Comparison of ENCODE assay signal across 22 cellular contexts in the genomic region with DNA sequence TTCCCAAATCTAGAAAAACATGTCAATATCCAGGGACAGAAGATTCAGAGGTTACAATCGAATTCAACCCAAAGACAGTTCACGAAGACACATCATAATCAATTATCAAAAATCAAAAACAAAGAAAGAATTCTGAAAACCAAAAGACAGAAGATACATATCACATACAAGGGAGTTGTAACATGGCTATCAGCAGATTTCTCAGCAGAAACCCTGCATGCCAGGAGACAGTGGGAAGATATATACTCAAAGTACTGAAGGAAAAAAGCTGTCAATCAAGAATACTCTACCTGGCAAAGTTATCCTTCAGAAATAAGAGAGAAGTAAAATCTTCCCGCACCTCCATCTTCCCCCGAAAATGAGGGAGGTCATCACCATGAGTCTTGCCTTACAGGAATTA.
DNase-seq lines count a peak whose midpoint lies in the region; ATAC-seq, FAIRE-seq and TF ChIP-seq lines count a peak whose summit lies in the region.
"Had no signal": no experiment of that assay in that cellular context is flagged by ENCODE, and none has a peak within 500 bp of the region (broad histone marks: within the 10 kb centered on the region; RNA-seq: fewer than 3 reads in every experiment).

No MANE protein-coding gene starts in this region.

- no peak overlapping the region for H3K4me2 ChIP-seq in A549
- H3K4me2 ChIP-seq: BLaER1 treated with 17β-estradiol and CSF1 and Interleukin-3, amounts not matched to agents 10 nM and 100 nM had no signal

- POLR2A ChIA-PET in A549 (lab: Yijun Ruan, JAX) (no interaction called here), HEK293 (lab: Yijun Ruan, JAX) (no interaction called here)

- no peak for TF ChIP-seq RAD21 in A549 (conservative IDR thresholded peaks at IDR 0.05 in 1 of 2, IDR thresholded peaks at IDR 0.05 in 1 of 2)

- TF ChIP-seq EP300 in A549 (IDR thresholded peaks at IDR 0.05), result no peak

- H3K36me3 ChIP-seq in HEK293 (ENCODE audit: control insufficient read depth in 2 of 2, insufficient read depth in 1 of 2, low read length in 2 of 2), result no peaks in the 10 kb centered on the region; a peak in 1 of 3 replicates
- no peaks in the 10 kb centered on the region for H3K36me3 ChIP-seq in endodermal cell (ENCODE audit: control insufficient read depth, insufficient read depth, low read length)
- H3K36me3 ChIP-seq in HAP-1 (replicated peaks), result no peaks in the 10 kb centered on the region
- H3K36me3 ChIP-seq: BLaER1 treated with 17β-estradiol and CSF1 and Interleukin-3, amounts not matched to agents 10 nM and 100 nM had no signal

- peak; percentile 43 for FAIRE-seq in A549 (lab: Jason Lieb, UNC)
- FAIRE-seq: A204.1, D721Med, G401.6, GM12891, GM19239 had no signal

- H3K36me3 Mint-ChIP-seq in endodermal cell (ENCODE audit: low read depth), result peaks cover 7% of the 10 kb centered on the region
- H3K36me3 Mint-ChIP-seq in glutamatergic neuron (ENCODE audit: unreplicated experiment), result peaks cover 12% of the 10 kb centered on the region

- TF ChIP-seq POLR2A in A549 (IDR thresholded peaks at IDR 0.05; ENCODE audit: low read length), result no peak

- no peak overlapping the region for H3K9ac ChIP-seq in endodermal cell (ENCODE audit: extremely low read depth, low read length, poor library complexity, severe bottlenecking)
- H3K9ac ChIP-seq: BLaER1 treated with 17β-estradiol and CSF1 and Interleukin-3, amounts not matched to agents 10 nM and 100 nM had no signal

- 68% methylated on average over 4 of the region's 4 CpGs for WGBS in A549 (ENCODE audit: missing lambda C conversion rate)
- 96% methylated on average over 2 of the region's 4 CpGs; no CpG with 5 or more reads in 1 of the 2 experiments for whole genome bisulfite sequencing in endodermal cell (ENCODE audit: insufficient coverage in 1 of 2, insufficient read length in 1 of 2), 2 experiments

- TF ChIP-seq CTCF in A549 (IDR thresholded peaks at IDR 0.05) (no peak), HEK293 (tag by site-specific recombination; IDR thresholded peaks at IDR 0.05) (no peak), endodermal cell (conservative IDR thresholded peaks at IDR 0.05) (no peak), glutamatergic neuron (IDR thresholded peaks at IDR 0.05; ENCODE audit: partially characterized antibody, unreplicated experiment) (no peak)

- H3K4me3 ChIP-seq in A549 (no peak overlapping the region), HEK293 (ENCODE audit: low read depth, low read length) (no peak overlapping the region), endodermal cell (ENCODE audit: low read length) (peak overlapping the region; percentile 11), HAP-1 (no peak overlapping the region)
- H3K4me3 ChIP-seq: BLaER1 treated with 17β-estradiol and CSF1 and Interleukin-3, amounts not matched to agents 10 nM and 100 nM had no signal

- no peak overlapping the region for H3K4me3 Mint-ChIP-seq in endodermal cell
- no peak overlapping the region for H3K4me3 Mint-ChIP-seq in glutamatergic neuron (ENCODE audit: unreplicated experiment)
- H3K4me3 Mint-ChIP-seq: B cell; CD4-positive, alpha-beta T cell; CD8-positive, alpha-beta T cell had no signal

- H3K27me3 ChIP-seq in endodermal cell (ENCODE audit: control insufficient read depth, insufficient read depth, low read length, poor library complexity, severe bottlenecking) (no peaks in the 10 kb centered on the region), HAP-1 (ENCODE audit: low read depth) (no peaks in the 10 kb centered on the region)
- H3K27me3 ChIP-seq: BLaER1 treated with 17β-estradiol and CSF1 and Interleukin-3, amounts not matched to agents 10 nM and 100 nM had no signal

- peaks cover 31% of the 10 kb centered on the region for H3K9me3 Mint-ChIP-seq in endodermal cell
- peaks cover 2% of the 10 kb centered on the region for H3K9me3 Mint-ChIP-seq in glutamatergic neuron (ENCODE audit: unreplicated experiment)

- no peak for ATAC-seq in A549
- ATAC-seq: CD8-positive, alpha-beta T cell had no signal

- H3K27ac Mint-ChIP-seq in endodermal cell (no peak overlapping the region), glutamatergic neuron (ENCODE audit: unreplicated experiment) (no peak overlapping the region)
- H3K27ac Mint-ChIP-seq: B cell; CD4-positive, alpha-beta T cell; CD8-positive, alpha-beta T cell had no signal

- H3K27ac ChIP-seq in A549, result no peak overlapping the region
- no peak overlapping the region for H3K27ac ChIP-seq in HEK293 (ENCODE audit: extremely low read depth, low read depth, low read length)
- H3K27ac ChIP-seq in endodermal cell (ENCODE audit: low read depth, low read length), result no peak overlapping the region
- H3K27ac ChIP-seq: BLaER1 treated with 17β-estradiol and CSF1 and Interleukin-3, amounts not matched to agents 10 nM and 100 nM; C4-2B had no signal

- H3K4me1 ChIP-seq in A549, result no peaks in the 10 kb centered on the region
- no peaks in the 10 kb centered on the region for H3K4me1 ChIP-seq in HEK293 (ENCODE audit: control insufficient read depth, insufficient read depth, low read length)
- H3K4me1 ChIP-seq in endodermal cell (ENCODE audit: control insufficient read depth, insufficient read depth, low read length), result no peaks in the 10 kb centered on the region
- H3K4me1 ChIP-seq in HAP-1, result no peaks in the 10 kb centered on the region
- H3K4me1 ChIP-seq: Caco-2 had no signal

- H3K9me3 ChIP-seq in A549 (no peaks in the 10 kb centered on the region), HEK293 (ENCODE audit: control insufficient read depth, insufficient read depth, low read depth, low read length) (no peaks in the 10 kb centered on the region), endodermal cell (ENCODE audit: control insufficient read depth, low read length) (peaks cover 22% of the 10 kb centered on the region), HAP-1 (no peaks in the 10 kb centered on the region)

- in situ Hi-C loops in HAP-1 (cut with MboI; ENCODE audit: low sequenced_read_pairs), result no loop called here

- H3K4me1 Mint-ChIP-seq in endodermal cell (no peaks in the 10 kb centered on the region), glutamatergic neuron (ENCODE audit: low read depth, unreplicated experiment) (no peaks in the 10 kb centered on the region)

- CTCF ChIA-PET in A549 (lab: Yijun Ruan, JAX), result no interaction called here
- CTCF ChIA-PET in HEK293 (lab: Yijun Ruan, JAX), result no interaction called here

- no peaks in the 10 kb centered on the region for H3K27me3 Mint-ChIP-seq in endodermal cell (ENCODE audit: insufficient read depth)
- no peaks in the 10 kb centered on the region for H3K27me3 Mint-ChIP-seq in glutamatergic neuron (ENCODE audit: unreplicated experiment)
- H3K27me3 Mint-ChIP-seq: B cell had no signal

- DNase-seq in A549 (ENCODE audit: low read depth in 1 of 2, low spot score in 1 of 2) (no peak), endodermal cell (no peak), glutamatergic neuron (no peak), HCEC 1CT (no peak), HAP-1 (ENCODE audit: low spot score in 2 of 2) (no peak)
- DNase-seq: 8988T; AML-193; Caco-2; Calu3; CD4-positive, alpha-beta T cell; CD8-positive, alpha-beta T cell; DMS79 treated with DMSO at 0.1 percent for 48 hours; GF-D8 had no signal

TF ChIP-seq in A549, 52 proteins besides CTCF, POLR2A, EP300 and RAD21:
- TF ChIP-seq HEYL (CRISPR knock-in tag; IDR thresholded peaks at IDR 0.05), result no peak
- no peak for TF ChIP-seq CHD4 (IDR thresholded peaks at IDR 0.05; ENCODE audit: borderline replicate concordance)
- no peak for TF ChIP-seq EHF (CRISPR knock-in tag; IDR thresholded peaks at IDR 0.05)
- TF ChIP-seq CEBPB (IDR thresholded peaks at IDR 0.05), result no peak
- TF ChIP-seq RNF2 (IDR thresholded peaks at IDR 0.05; ENCODE audit: borderline replicate concordance, low read depth), result no peak

TF ChIP-seq in HEK293, 187 proteins besides CTCF, POLR2A, EP300 and RAD21:
- no peak for TF ChIP-seq ZNF221 (tag by site-specific recombination; IDR thresholded peaks at IDR 0.05; ENCODE audit: borderline replicate concordance)
- TF ChIP-seq ZNF791 (tag by site-specific recombination; IDR thresholded peaks at IDR 0.05), result peak; percentile 93
